Comparison of ENCODE assay signal across 11 cellular contexts in the genomic region with DNA sequence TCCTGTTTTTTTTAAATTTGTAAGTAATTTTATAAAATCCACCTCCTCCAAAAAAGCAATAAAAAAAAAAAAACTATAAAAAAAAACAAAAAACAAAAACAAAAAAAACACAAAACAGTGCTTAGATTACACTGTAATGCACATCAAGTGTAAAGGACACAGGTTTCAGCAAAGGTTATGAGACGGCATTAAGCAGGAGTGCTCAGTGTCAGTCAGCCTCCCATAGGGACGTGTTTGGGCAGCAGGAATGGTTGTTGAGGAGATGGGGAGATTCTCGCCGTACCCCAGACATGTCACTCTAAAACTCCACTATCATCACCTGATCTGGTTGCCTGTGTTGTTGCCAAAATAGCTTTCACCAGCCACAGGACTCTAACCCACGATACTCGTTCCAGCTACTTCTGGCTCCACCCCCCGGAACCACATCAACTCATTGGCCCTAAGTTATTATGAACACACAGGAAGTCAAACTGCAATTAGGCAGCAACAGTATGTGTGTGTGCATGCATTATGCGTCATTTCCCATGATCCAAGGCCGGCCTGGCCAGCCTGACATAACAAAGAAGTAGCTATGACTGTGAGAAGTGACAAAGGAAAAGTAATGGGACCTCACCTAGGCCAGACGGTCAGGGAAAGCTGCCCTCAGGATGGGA. TPM values are rescaled to one million over a fixed set of nuclear protein-coding genes. Genes with fewer than 3 reads are reported as not detected.
DNase-seq lines count a peak whose midpoint lies in the region; ATAC-seq lines count a peak whose summit lies in the region.
"Had no signal": no experiment of that assay in that cellular context is flagged by ENCODE, and none has a peak within 500 bp of the region (broad histone marks: within the 10 kb centered on the region; RNA-seq: fewer than 3 reads in every experiment).

No MANE protein-coding gene starts in this region.

- H3K27me3 Mint-ChIP-seq in activated T-helper 2 cell treated with anti-CD3 and anti-CD28 coated beads, Interferon-gamma antibody, Interleukin-2, Interleukin-4, amounts not matched to agents 10 μg/mL and 5 μg/mL and 100 μg/mL, durations not matched to agents 14 hours and 24 hours and 36 hours (ENCODE audit: low read depth), result no peaks in the 10 kb centered on the region

- in situ Hi-C loops in KBM-7 (cut with MboI; ENCODE audit: low pct_unique_long_range_greater_than_20kb, low sequenced_read_pairs), result loop anchor here (25.0 kb wide), 1 partner anchor 538 kb away; the partner anchor contains the start of gene CITED2

- H3K36me3 Mint-ChIP-seq in activated T-helper 2 cell treated with anti-CD3 and anti-CD28 coated beads, Interferon-gamma antibody, Interleukin-2, Interleukin-4, amounts not matched to agents 10 μg/mL and 5 μg/mL and 100 μg/mL, durations not matched to agents 14 hours and 24 hours and 36 hours (ENCODE audit: low read depth), result no peaks in the 10 kb centered on the region

- no peak overlapping the region for H3K4me3 Mint-ChIP-seq in activated T-helper 2 cell treated with anti-CD3 and anti-CD28 coated beads, Interferon-gamma antibody, Interleukin-2, Interleukin-4, amounts not matched to agents 10 μg/mL and 5 μg/mL and 100 μg/mL, durations not matched to agents 14 hours and 24 hours and 36 hours (ENCODE audit: low read depth)

- DNase-seq in activated CD4-positive, CD25-positive, alpha-beta regulatory T cell treated with anti-CD3 and anti-CD28 coated beads, Interleukin-2, amount 50 U/mL, for 72 hours, result no peak
- peak; percentile 19 for DNase-seq in KBM-7
- peak; percentile 15 for DNase-seq in activated T-helper 2 cell treated with anti-CD3 and anti-CD28 coated beads, Interferon-gamma antibody, Interleukin-2, Interleukin-4, amounts not matched to agents 10 μg/mL and 5 μg/mL and 100 μg/mL, durations not matched to agents 14 hours and 24 hours and 36 hours (ENCODE audit: low spot score)
- peak; percentile 31 for DNase-seq in left kidney (ENCODE audit: low read depth, low spot score)
- no peak for DNase-seq in SK-N-DZ (ENCODE audit: low spot score)
- no peak for DNase-seq in GM19240 (ENCODE audit: insufficient read length, low spot score)
- DNase-seq: GM23248, testis had no signal

- no peaks in the 10 kb centered on the region for H3K9me3 Mint-ChIP-seq in activated T-helper 2 cell treated with anti-CD3 and anti-CD28 coated beads, Interferon-gamma antibody, Interleukin-2, Interleukin-4, amounts not matched to agents 10 μg/mL and 5 μg/mL and 100 μg/mL, durations not matched to agents 14 hours and 24 hours and 36 hours

- intact Hi-C loops in activated T-helper 2 cell treated with anti-CD3 and anti-CD28 coated beads, Interferon-gamma antibody, Interleukin-2, Interleukin-4, amounts not matched to agents 10 μg/mL and 5 μg/mL and 100 μg/mL, durations not matched to agents 14 hours and 24 hours and 36 hours (cut with micrococcal nuclease), result no loop called here

- ATAC-seq in activated CD4-positive, CD25-positive, alpha-beta regulatory T cell treated with anti-CD3 and anti-CD28 coated beads, Interleukin-2, amount 50 U/mL, for 24 hours, result peak; percentile 17 to 51
- ATAC-seq in HG03565 (IDR thresholded peaks at IDR 0.05; ENCODE audit: unreplicated experiment), result no peak

- H3K27ac Mint-ChIP-seq in activated T-helper 2 cell treated with anti-CD3 and anti-CD28 coated beads, Interferon-gamma antibody, Interleukin-2, Interleukin-4, amounts not matched to agents 10 μg/mL and 5 μg/mL and 100 μg/mL, durations not matched to agents 14 hours and 24 hours and 36 hours, result peak overlapping the region; percentile 1

- peaks cover 16% of the 10 kb centered on the region for H3K4me1 Mint-ChIP-seq in activated T-helper 2 cell treated with anti-CD3 and anti-CD28 coated beads, Interferon-gamma antibody, Interleukin-2, Interleukin-4, amounts not matched to agents 10 μg/mL and 5 μg/mL and 100 μg/mL, durations not matched to agents 14 hours and 24 hours and 36 hours (ENCODE audit: low read depth)

RNA-seq across cellular contexts. Expression of gene ECT2L, which starts 28.7 kb away (rescaled TPM):
- not detected in 2 replicates for total RNA-seq in activated T-helper 2 cell treated with anti-CD3 and anti-CD28 coated beads, Interferon-gamma antibody, Interleukin-2, Interleukin-4, amounts not matched to agents 10 μg/mL and 5 μg/mL and 100 μg/mL, durations not matched to agents 14 hours and 24 hours and 36 hours
- 0.02 TPM in 1 of 2 replicates, not detected in the other for polyA plus RNA-seq in SK-N-DZ (2014; cell fraction: cytosol; rRNA removed)
- not detected in 2 replicates for polyA plus RNA-seq in SK-N-DZ (2014; cell fraction: nucleus; rRNA removed)
- total RNA-seq: activated CD8-positive, alpha-beta memory T cell treated with anti-CD3 and anti-CD28 coated beads for 36 hours; GM23248 had no signal
- polyA plus RNA-seq: GM23248 had no signal

RNA-seq across cellular contexts. Expression of gene CCDC28A, which starts 51.0 kb away (rescaled TPM):
- total RNA-seq in activated T-helper 2 cell treated with anti-CD3 and anti-CD28 coated beads, Interferon-gamma antibody, Interleukin-2, Interleukin-4, amounts not matched to agents 10 μg/mL and 5 μg/mL and 100 μg/mL, durations not matched to agents 14 hours and 24 hours and 36 hours, result 18.2 and 19.2 TPM in 2 replicates
- polyA plus RNA-seq in SK-N-DZ (2014; cell fraction: cytosol; rRNA removed), result 16.0 and 17.6 TPM in 2 replicates
- 10.6 and 13.3 TPM in 2 replicates for polyA plus RNA-seq in SK-N-DZ (2014; cell fraction: nucleus; rRNA removed)

Comparison
In these comparisons a context has a peak if more than half of its experiments do, and no peak if none do; other contexts are left out.
1. DNase-seq: peak in KBM-7 (single experiment), activated T-helper 2 cell treated with anti-CD3 and anti-CD28 coated beads, Interferon-gamma antibody, Interleukin-2, Interleukin-4, amounts not matched to agents 10 μg/mL and 5 μg/mL and 100 μg/mL, durations not matched to agents 14 hours and 24 hours and 36 hours (single experiment) and left kidney (single experiment); none in activated CD4-positive, CD25-positive, alpha-beta regulatory T cell treated with anti-CD3 and anti-CD28 coated beads, Interleukin-2, amount 50 U/mL, for 72 hours (single experiment), SK-N-DZ (single experiment) and GM19240 (single experiment).